21 cellular contexts compared by ENCODE assay signal in genomic region chr10:109967739-109968088, GRCh38. TPM values are rescaled to one million over a fixed set of nuclear protein-coding genes. Genes with fewer than 3 reads are reported as not detected.
DNase-seq lines count a peak whose midpoint lies in the region; TF ChIP-seq lines count a peak whose summit lies in the region.
"Had no signal": no experiment of that assay in that cellular context is flagged by ENCODE, and none has a peak within 500 bp of the region (broad histone marks: within the 10 kb centered on the region; RNA-seq: fewer than 3 reads in every experiment).

No MANE protein-coding gene starts in this region.

- H3K27me3 Mint-ChIP-seq in neural crest cell (ENCODE audit: low read depth): no peaks in the 10 kb centered on the region

- H3K4me3 Mint-ChIP-seq in neural crest cell: no peak overlapping the region
- H3K4me3 Mint-ChIP-seq: activated CD8-positive, alpha-beta memory T cell treated with anti-CD3 and anti-CD28 coated beads, Interleukin-2, amount 10 ng/mL, durations not matched to agents 7 days and 5 days; T-cell had no signal

- no peaks in the 10 kb centered on the region for H3K9me3 Mint-ChIP-seq in neural crest cell
- H3K9me3 Mint-ChIP-seq: T-cell had no signal

- H3K27ac Mint-ChIP-seq in neural crest cell (ENCODE audit: unreplicated experiment): peak overlapping the region; percentile 85
- H3K27ac Mint-ChIP-seq: activated CD8-positive, alpha-beta memory T cell treated with anti-CD3 and anti-CD28 coated beads, Interleukin-2, amount 10 ng/mL, durations not matched to agents 7 days and 5 days; T-cell had no signal

- H3K4me3 ChIP-seq in SJSA1 (no peak overlapping the region), fibroblast of pulmonary artery (replicated peaks; ENCODE audit: low read depth, low read length) (peak overlapping the region; percentile 6)
- H3K4me3 ChIP-seq: uterus had no signal

- H3K9me3 ChIP-seq in SJSA1 (replicated peaks): no peaks in the 10 kb centered on the region
- H3K9me3 ChIP-seq: uterus had no signal

- H3K36me3 Mint-ChIP-seq in neural crest cell (ENCODE audit: low read depth): no peaks in the 10 kb centered on the region
- H3K36me3 Mint-ChIP-seq: activated CD8-positive, alpha-beta memory T cell treated with anti-CD3 and anti-CD28 coated beads, Interleukin-2, amount 10 ng/mL, durations not matched to agents 7 days and 5 days; T-cell had no signal

- TF ChIP-seq CTCF in fibroblast of pulmonary artery (IDR thresholded peaks at IDR 0.05; ENCODE audit: low read length, missing control alignments) (no peak), neural crest cell (conservative IDR thresholded peaks at IDR 0.05) (no peak)

- DNase-seq in A172 (ENCODE audit: low spot score) (peak; percentile 8), SJSA1 (ENCODE audit: low read depth in 1 of 2, low spot score in 2 of 2) (no peak), fibroblast of pulmonary artery (ENCODE audit: low read depth) (no peak), neural crest cell (ENCODE audit: low read depth, low spot score) (no peak), NCI-H510A treated with DMSO at 0.1 percent for 48 hours (lab: John Stamatoyannopoulos, UW) (no peak), EL (no peak), mesenteric fat pad (ENCODE audit: low spot score) (no peak), NCI-H2107 (lab: John Stamatoyannopoulos, UW) (no peak)
- DNase-seq: ACHN; activated CD4-positive, CD25-positive, alpha-beta regulatory T cell treated with anti-CD3 and anti-CD28 coated beads, Interleukin-2, amount 50 U/mL, for 72 hours; activated CD8-positive, alpha-beta memory T cell treated with anti-CD3 and anti-CD28 coated beads, Interleukin-2, amount 10 ng/mL, durations not matched to agents 7 days and 5 days; amniotic stem cell; GOT3; KG1; midbrain; NCI-H1105 treated with DMSO at 0.1 percent for 48 hours; posterior cingulate gyrus; stimulated activated naive CD4-positive, alpha-beta T cell treated with Interleukin-2 at 50 U/mL for 16 hours; T-cell; uterus had no signal

- peak overlapping the region; percentile 78 for H3K27ac ChIP-seq in SJSA1
- H3K27ac ChIP-seq: HL-60, uterus had no signal

- H3K27me3 ChIP-seq in SJSA1 (replicated peaks): no peaks in the 10 kb centered on the region
- H3K27me3 ChIP-seq: uterus had no signal

- H3K4me1 Mint-ChIP-seq in neural crest cell: peaks cover 14% of the 10 kb centered on the region

- H3K4me1 ChIP-seq in SJSA1 (replicated peaks): peaks cover 41% of the 10 kb centered on the region
- H3K4me1 ChIP-seq: uterus had no signal

- no peaks in the 10 kb centered on the region for H3K36me3 ChIP-seq in SJSA1
- H3K36me3 ChIP-seq: uterus had no signal

RNA-seq across cellular contexts. Expression of gene ADD3, which starts 40.1 kb away (rescaled TPM):
- 44.9 and 63.3 TPM in 2 replicates for total RNA-seq in A172 (2014; rRNA removed; shearing (Covaris generic))
- total RNA-seq in SJSA1 (2014; rRNA removed; shearing (Covaris generic)): 107 and 303 TPM in 2 replicates
- total RNA-seq in neural crest cell (50.2 and 56.6 TPM in 2 replicates), mesenteric fat pad (89.6 TPM)

RNA-seq across cellular contexts. Expression of gene XPNPEP1, which starts 44.4 kb away (rescaled TPM):
- 75.4 and 88.8 TPM in 2 replicates for total RNA-seq in A172 (2014; rRNA removed; shearing (Covaris generic))
- 81.3 and 105 TPM in 2 replicates for total RNA-seq in SJSA1 (2014; rRNA removed; shearing (Covaris generic))
- 76.8 and 78.4 TPM in 2 replicates for total RNA-seq in neural crest cell
- 68.7 TPM for total RNA-seq in mesenteric fat pad
